ENCODE assay signal across 9 cellular contexts in the genomic region with DNA sequence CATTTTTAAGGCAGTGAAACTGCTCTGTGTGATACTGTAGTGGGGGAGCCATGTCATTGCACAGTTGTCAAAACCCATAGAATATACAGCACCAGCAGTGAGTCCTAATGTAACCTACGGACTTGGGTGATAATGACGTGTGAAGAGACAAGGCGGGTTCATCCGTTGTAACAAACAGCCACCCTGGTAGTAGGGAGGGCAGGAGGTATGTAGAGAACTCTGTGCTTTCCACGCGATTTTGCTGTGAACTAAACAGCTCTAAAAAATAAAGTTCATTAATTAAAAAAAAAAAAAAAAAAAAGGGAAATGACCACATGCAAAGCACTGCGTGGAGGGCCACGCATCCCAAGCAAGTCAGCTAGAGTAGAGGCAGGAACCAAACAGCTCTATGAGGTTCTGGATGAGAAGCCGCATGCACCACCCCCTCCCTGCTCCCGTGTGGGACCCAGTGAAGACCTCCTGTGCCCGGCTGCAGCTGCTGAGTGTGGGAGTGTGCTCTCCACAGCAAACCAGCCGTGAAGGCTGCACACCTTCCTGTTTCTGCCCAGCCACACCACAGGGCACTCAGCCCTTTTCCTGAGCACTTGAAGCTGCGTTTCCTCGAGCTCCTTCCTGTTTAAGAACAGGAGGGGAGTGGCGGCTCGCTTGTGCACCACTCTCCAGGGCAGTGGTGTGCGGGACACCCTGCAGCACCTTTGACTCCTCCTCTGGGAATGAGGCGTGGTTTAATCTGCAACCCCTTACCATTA.
A peak's percentile ranks its signal among the peaks of the same experiment; 100 is the strongest.
DNase-seq lines count a peak whose midpoint lies in the region; ATAC-seq and TF ChIP-seq lines count a peak whose summit lies in the region.
"Had no signal": no experiment of that assay in that cellular context is flagged by ENCODE, and none has a peak within 500 bp of the region (broad histone marks: within the 10 kb centered on the region; RNA-seq: fewer than 3 reads in every experiment).

No MANE protein-coding gene starts in this region.

- no peaks in the 10 kb centered on the region for H3K9me3 ChIP-seq in OCI-LY1 (ENCODE audit: low read length)
- no peaks in the 10 kb centered on the region for H3K9me3 ChIP-seq in colonic mucosa

- H3K4me2 ChIP-seq in OCI-LY1 (ENCODE audit: low read length): peak overlapping the region; percentile 55; the same call in 1 of the 2 replicates

- in situ Hi-C loops in GM13976 (cut with MboI; ENCODE audit: low sequenced_read_pairs, unreplicated experiment): no loop called here

- H2AFZ ChIP-seq in OCI-LY1 (ENCODE audit: low read length): no peak overlapping the region

- intact Hi-C loops in colonic mucosa (cut with DNase I): no loop called here
- intact Hi-C loops in sciatic nerve (cut with DNase I): no loop called here

- H3F3A ChIP-seq in OCI-LY1 (ENCODE audit: insufficient read depth, low read length): no peaks in the 10 kb centered on the region

- no peaks in the 10 kb centered on the region for H3K9me2 ChIP-seq in OCI-LY1 (ENCODE audit: low read depth, low read length)

- TF ChIP-seq CTCF in OCI-LY1 (IDR thresholded peaks at IDR 0.05; ENCODE audit: low read length) (no peak), colonic mucosa (IDR thresholded peaks at IDR 0.05) (no peak), GM13976 (IDR thresholded peaks at IDR 0.05; ENCODE audit: borderline replicate concordance, control extremely low read depth, extremely low read depth, insufficient read depth, missing control alignments) (no peak)

- H3K4me1 ChIP-seq in OCI-LY1 (ENCODE audit: insufficient read depth, low read length, severe bottlenecking) (peaks cover 27% of the 10 kb centered on the region), colonic mucosa (peaks cover 14% of the 10 kb centered on the region)

- ATAC-seq in GM18873 (IDR thresholded peaks at IDR 0.05; ENCODE audit: low FRiP score, unreplicated experiment): peak; percentile 44
- peak; percentile 45 for ATAC-seq in HG02885 (IDR thresholded peaks at IDR 0.05; ENCODE audit: poor library complexity, unreplicated experiment)
- ATAC-seq in sciatic nerve: peak; percentile 21

- H3K79me2 ChIP-seq in OCI-LY1 (ENCODE audit: insufficient read depth, low read length): no peaks in the 10 kb centered on the region

- H3K27ac ChIP-seq in OCI-LY1 (ENCODE audit: low read depth, low read length, poor library complexity, severe bottlenecking) (no peak overlapping the region), colonic mucosa (peak overlapping the region; percentile 16)
- H3K27ac ChIP-seq: SK-N-MC had no signal

- H3K9ac ChIP-seq in OCI-LY1 (ENCODE audit: low read length) (no peak overlapping the region), colonic mucosa (ENCODE audit: low read depth in 2 of 2, low read length in 2 of 2) (peak overlapping the region in 1 of 2 donors; percentile 57)

- H3K27me3 ChIP-seq in OCI-LY1 (ENCODE audit: insufficient read depth, low read length): peaks cover 10% of the 10 kb centered on the region; the same call in 1 of the 2 replicates
- no peaks in the 10 kb centered on the region for H3K27me3 ChIP-seq in colonic mucosa

- no peaks in the 10 kb centered on the region for H4K20me1 ChIP-seq in OCI-LY1 (ENCODE audit: insufficient read depth, low read length)

- H3K36me3 ChIP-seq in OCI-LY1 (ENCODE audit: insufficient read depth, low read length): no peaks in the 10 kb centered on the region
- no peaks in the 10 kb centered on the region for H3K36me3 ChIP-seq in colonic mucosa

- H3K4me3 ChIP-seq in OCI-LY1 (ENCODE audit: low read depth, low read length, poor library complexity, severe bottlenecking): no peak overlapping the region
- no peak overlapping the region for H3K4me3 ChIP-seq in colonic mucosa
- H3K4me3 ChIP-seq: SK-N-MC had no signal

- peak; percentile 58 for DNase-seq in colonic mucosa
- DNase-seq in sciatic nerve (ENCODE audit: low spot score): no peak
- DNase-seq in GM13976 (ENCODE audit: low spot score): no peak
- DNase-seq in HPDE6-E6E7 (ENCODE audit: extremely low spot score): no peak
- DNase-seq in NCI-H1436 treated with DMSO at 0.1 percent for 48 hours (lab: John Stamatoyannopoulos, UW): no peak
